1 cellular context compared by ENCODE assay signal in the genomic region with DNA sequence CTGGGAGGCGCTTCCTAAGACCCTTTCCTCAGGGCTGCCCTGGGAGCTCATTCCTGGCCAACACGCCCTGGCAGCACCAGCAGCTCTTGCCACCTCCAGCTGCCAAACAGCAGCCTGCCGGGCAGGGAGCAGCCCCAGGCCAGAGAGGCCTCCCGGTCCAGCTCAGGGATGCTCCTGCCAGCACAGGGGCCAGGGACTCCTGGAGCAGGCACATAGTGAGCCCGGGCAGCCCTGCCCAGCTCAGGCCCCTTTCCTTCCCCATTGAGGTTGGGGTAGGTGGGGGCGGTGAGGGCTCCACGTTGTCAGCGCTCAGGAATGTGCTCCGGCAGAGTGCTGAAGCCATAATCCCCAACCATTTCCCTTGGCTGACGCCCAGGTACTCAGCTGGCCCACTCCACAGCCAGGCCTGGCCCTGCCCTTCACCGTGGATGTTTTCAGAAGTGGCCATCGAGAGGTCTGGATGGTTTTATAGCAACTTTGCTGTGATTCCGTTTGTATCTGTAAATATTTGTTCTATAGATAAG.
TF ChIP-seq lines count a peak whose summit lies in the region.

No MANE protein-coding gene starts in this region.

TF ChIP-seq in K562, 482 proteins besides CTCF, POLR2A, EP300 and RAD21:
- TF ChIP-seq PTRF (tag; IDR thresholded peaks at IDR 0.05): no peak
- peak; percentile 25; the same call in 1 of the 2 replicates for TF ChIP-seq NFIC (IDR thresholded peaks at IDR 0.05)
- TF ChIP-seq EP400 (IDR thresholded peaks at IDR 0.05): no peak
- TF ChIP-seq, protein P1, sequence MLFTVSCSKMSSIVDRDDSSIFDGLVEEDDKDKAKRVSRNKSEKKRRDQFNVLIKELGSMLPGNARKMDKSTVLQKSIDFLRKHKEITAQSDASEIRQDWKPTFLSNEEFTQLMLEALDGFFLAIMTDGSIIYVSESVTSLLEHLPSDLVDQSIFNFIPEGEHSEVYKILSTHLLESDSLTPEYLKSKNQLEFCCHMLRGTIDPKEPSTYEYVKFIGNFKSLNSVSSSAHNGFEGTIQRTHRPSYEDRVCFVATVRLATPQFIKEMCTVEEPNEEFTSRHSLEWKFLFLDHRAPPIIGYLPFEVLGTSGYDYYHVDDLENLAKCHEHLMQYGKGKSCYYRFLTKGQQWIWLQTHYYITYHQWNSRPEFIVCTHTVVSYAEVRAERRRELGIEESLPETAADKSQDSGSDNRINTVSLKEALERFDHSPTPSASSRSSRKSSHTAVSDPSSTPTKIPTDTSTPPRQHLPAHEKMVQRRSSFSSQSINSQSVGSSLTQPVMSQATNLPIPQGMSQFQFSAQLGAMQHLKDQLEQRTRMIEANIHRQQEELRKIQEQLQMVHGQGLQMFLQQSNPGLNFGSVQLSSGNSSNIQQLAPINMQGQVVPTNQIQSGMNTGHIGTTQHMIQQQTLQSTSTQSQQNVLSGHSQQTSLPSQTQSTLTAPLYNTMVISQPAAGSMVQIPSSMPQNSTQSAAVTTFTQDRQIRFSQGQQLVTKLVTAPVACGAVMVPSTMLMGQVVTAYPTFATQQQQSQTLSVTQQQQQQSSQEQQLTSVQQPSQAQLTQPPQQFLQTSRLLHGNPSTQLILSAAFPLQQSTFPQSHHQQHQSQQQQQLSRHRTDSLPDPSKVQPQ (CRISPR knock-in tag; IDR thresholded peaks at IDR 0.05; ENCODE audit: borderline replicate concordance): no peak
- no peak for TF ChIP-seq PCBP1 (IDR thresholded peaks at IDR 0.05; ENCODE audit: low read depth, low read length, poor library complexity, severe bottlenecking)
- TF ChIP-seq SIRT6 (IDR thresholded peaks at IDR 0.05; ENCODE audit: low read depth, low read length): peak; percentile 40
- peak; percentile 81 for TF ChIP-seq RBM22 (IDR thresholded peaks at IDR 0.05; ENCODE audit: low read depth, low read length, poor library complexity, severe bottlenecking)
- peak; percentile 63 for TF ChIP-seq RBFOX2 (IDR thresholded peaks at IDR 0.05; ENCODE audit: low read depth, low read length)
- TF ChIP-seq POLR2H (tag; IDR thresholded peaks at IDR 0.05; ENCODE audit: low read depth): no peak
- TF ChIP-seq ZSCAN29 (IDR thresholded peaks at IDR 0.05): no peak
- peak; percentile 81 for TF ChIP-seq POLR2G (IDR thresholded peaks at IDR 0.05; ENCODE audit: low read depth, low read length)
- TF ChIP-seq, protein P2, sequence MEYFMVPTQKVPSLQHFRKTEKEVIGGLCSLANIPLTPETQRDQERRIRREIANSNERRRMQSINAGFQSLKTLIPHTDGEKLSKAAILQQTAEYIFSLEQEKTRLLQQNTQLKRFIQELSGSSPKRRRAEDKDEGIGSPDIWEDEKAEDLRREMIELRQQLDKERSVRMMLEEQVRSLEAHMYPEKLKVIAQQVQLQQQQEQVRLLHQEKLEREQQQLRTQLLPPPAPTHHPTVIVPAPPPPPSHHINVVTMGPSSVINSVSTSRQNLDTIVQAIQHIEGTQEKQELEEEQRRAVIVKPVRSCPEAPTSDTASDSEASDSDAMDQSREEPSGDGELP (CRISPR knock-in tag; IDR thresholded peaks at IDR 0.05; ENCODE audit: borderline replicate concordance): 0 out of 2 replicates have a peak, but pooled peaks have one; percentile 21
- no peak for TF ChIP-seq OTX1 (CRISPR knock-in tag; IDR thresholded peaks at IDR 0.05)
- 0 out of 2 replicates have a peak, but pooled peaks have one; percentile 1 for TF ChIP-seq FOXP1 (CRISPR knock-in tag; IDR thresholded peaks at IDR 0.05)
- 0 out of 2 replicates have a peak, but pooled peaks have one; percentile 45 for TF ChIP-seq SUPT5H (IDR thresholded peaks at IDR 0.05)
